17 cellular contexts compared by ENCODE assay signal in genomic region chr9:76700916-76701315, GRCh38.
"Had no signal": no experiment of that assay in that cellular context is flagged by ENCODE, and none has a peak within 500 bp of the region (broad histone marks: within the 10 kb centered on the region; RNA-seq: fewer than 3 reads in every experiment).

No MANE protein-coding gene starts in this region.

- DNase-seq: activated CD4-positive, alpha-beta memory T cell treated with anti-CD3 and anti-CD28 coated beads, Interleukin-2, amount 10 ng/mL, durations not matched to agents 7 days and 5 days; activated CD4-positive, alpha-beta T cell treated with anti-CD3 and anti-CD28 coated beads for 48 hours; activated CD8-positive, alpha-beta memory T cell treated with anti-CD3 and anti-CD28 coated beads, Interleukin-2, amount 10 ng/mL, durations not matched to agents 7 days and 5 days; amniotic stem cell; brain microvascular endothelial cell; central memory CD4-positive, alpha-beta T cell; gastrocnemius medialis; left cardiac atrium; right cardiac atrium; stimulated activated CD4-positive, alpha-beta T cell treated with anti-CD3 and anti-CD28 coated beads, Interleukin-15, amount 100 ng/mL, for 24 hours; stimulated activated CD4-positive, alpha-beta T cell treated with anti-CD3 and anti-CD28 coated beads, Interleukin-2, amount 100 ng/mL, for 48 hours; stimulated activated naive CD8-positive, alpha-beta T cell treated with anti-CD3 and anti-CD28 coated beads, Interleukin-15, amount 100 ng/mL, for 72 hours; upper lobe of left lung had no signal

- H3K27me3 ChIP-seq: brain microvascular endothelial cell, dorsolateral prefrontal cortex, gastrocnemius medialis, upper lobe of left lung had no signal

- H3K9me3 ChIP-seq: gastrocnemius medialis, prostate gland, suprapubic skin, upper lobe of left lung had no signal

- H3K4me1 ChIP-seq: gastrocnemius medialis, prostate gland, suprapubic skin had no signal

- H3K27ac ChIP-seq: brain microvascular endothelial cell, gastrocnemius medialis, prostate gland, skin epidermis, suprapubic skin, upper lobe of left lung had no signal

- H3K36me3 ChIP-seq: brain microvascular endothelial cell, gastrocnemius medialis, prostate gland, suprapubic skin, upper lobe of left lung had no signal

- H3K4me3 ChIP-seq: dorsolateral prefrontal cortex, gastrocnemius medialis, prostate gland, skin epidermis, suprapubic skin, upper lobe of left lung had no signal
